ENCODE assay signal across 8 cellular contexts in genomic region chr4:101306225-101306624, GRCh38.
DNase-seq lines count a peak whose midpoint lies in the region; ATAC-seq, FAIRE-seq and TF ChIP-seq lines count a peak whose summit lies in the region.

No MANE protein-coding gene starts in this region.

- DNase-seq in stimulated activated naive CD4-positive, alpha-beta T cell treated with Interleukin-2 at 50 U/mL for 16 hours (lab: John Stamatoyannopoulos, UW): peak; percentile 17
- DNase-seq in stimulated activated naive CD4-positive, alpha-beta T cell (lab: John Stamatoyannopoulos, UW): no peak
- peak; percentile 51 for DNase-seq in astrocyte of the spinal cord (ENCODE audit: low read depth, low spot score)
- DNase-seq in urothelium cell line (ENCODE audit: low spot score): peak; percentile 30
- no peak for DNase-seq in NCI-H1436 treated with DMSO at 0.1 percent for 48 hours (lab: John Stamatoyannopoulos, UW)
- no peak for DNase-seq in activated CD4-positive, alpha-beta T cell treated with anti-CD3 and anti-CD28 coated beads for 4 hours
- no peak for DNase-seq in C1 segment of cervical spinal cord (lab: John Stamatoyannopoulos, UW)

- no peak for TF ChIP-seq CTCF in astrocyte of the spinal cord (IDR thresholded peaks at IDR 0.05; ENCODE audit: low read depth, low read length)

- no peak overlapping the region for H3K4me3 ChIP-seq in astrocyte of the spinal cord (ENCODE audit: low read depth, low read length)

- no peak for FAIRE-seq in urothelium cell line (lab: Jason Lieb, UNC)

- in situ Hi-C loops in astrocyte of the spinal cord (cut with HindIII; ENCODE audit: low sequenced_read_pairs): no loop called here

- ATAC-seq in HG03135 (IDR thresholded peaks at IDR 0.05; ENCODE audit: unreplicated experiment): peak; percentile 75

Comparison
In these comparisons a context has a peak if more than half of its experiments do, and no peak if none do; other contexts are left out.
1. DNase-seq: peak in stimulated activated naive CD4-positive, alpha-beta T cell treated with Interleukin-2 at 50 U/mL for 16 hours (single experiment), astrocyte of the spinal cord (single experiment) and urothelium cell line (single experiment); none in stimulated activated naive CD4-positive, alpha-beta T cell (0 of 6), NCI-H1436 treated with DMSO at 0.1 percent for 48 hours (single experiment), activated CD4-positive, alpha-beta T cell treated with anti-CD3 and anti-CD28 coated beads for 4 hours (0 of 2) and C1 segment of cervical spinal cord (0 of 14).